In genomic region chr5:3303777-3304176, GRCh38 we compare ENCODE assay signal across 22 cellular contexts.
"Had no signal": no experiment of that assay in that cellular context is flagged by ENCODE, and none has a peak within 500 bp of the region (broad histone marks: within the 10 kb centered on the region; RNA-seq: fewer than 3 reads in every experiment).

No MANE protein-coding gene starts in this region.

- H3K4me1 ChIP-seq: body of pancreas, colonic mucosa, gastrocnemius medialis, prostate gland, tibial artery had no signal

- H3K27me3 Mint-ChIP-seq: activated CD4-positive, alpha-beta memory T cell treated with anti-CD3 and anti-CD28 coated beads, Interleukin-2, amount 10 ng/mL, durations not matched to agents 7 days and 5 days; activated CD8-positive, alpha-beta memory T cell treated with anti-CD3 and anti-CD28 coated beads, Interleukin-2, amount 10 ng/mL, durations not matched to agents 7 days and 5 days; activated T-helper 17 cell treated with anti-CD3 and anti-CD28 coated beads, Interleukin-2, amount 50 U/mL, for 72 hours had no signal

- H3K27me3 ChIP-seq: body of pancreas, colonic mucosa, gastrocnemius medialis, right atrium auricular region had no signal

- H3K27ac ChIP-seq: body of pancreas, colonic mucosa, gastrocnemius medialis, prostate gland, right atrium auricular region, tibial artery had no signal

- H3K36me3 ChIP-seq: colonic mucosa, gastrocnemius medialis, heart right ventricle, prostate gland, right atrium auricular region, tibial artery had no signal

- H3K4me3 ChIP-seq: body of pancreas, colonic mucosa, gastrocnemius medialis, prostate gland, right atrium auricular region, tibial artery had no signal

- H3K4me1 Mint-ChIP-seq: activated CD4-positive, alpha-beta memory T cell treated with anti-CD3 and anti-CD28 coated beads, Interleukin-2, amount 10 ng/mL, durations not matched to agents 7 days and 5 days; activated CD8-positive, alpha-beta memory T cell treated with anti-CD3 and anti-CD28 coated beads, Interleukin-2, amount 10 ng/mL, durations not matched to agents 7 days and 5 days; activated naive CD8-positive, alpha-beta T cell treated with anti-CD3 and anti-CD28 coated beads, Interleukin-2, amount 10 ng/mL, durations not matched to agents 7 days and 5 days; activated T-helper 17 cell treated with anti-CD3 and anti-CD28 coated beads, Interleukin-2, amount 50 U/mL, for 72 hours; immature natural killer cell; T-cell had no signal

- ATAC-seq: activated CD8-positive, alpha-beta memory T cell treated with anti-CD3 and anti-CD28 coated beads, Interleukin-2, amount 10 ng/mL, durations not matched to agents 7 days and 5 days; activated T-helper 17 cell treated with anti-CD3 and anti-CD28 coated beads, Interleukin-2, amount 50 U/mL, for 72 hours; body of pancreas; gastrocnemius medialis; stimulated activated naive CD8-positive, alpha-beta T cell treated with anti-CD3 and anti-CD28 coated beads, Interleukin-15, Interleukin-2, amounts not matched to agents 100 U/mL and 50 U/mL, for 24 hours; T-cell had no signal

- DNase-seq: activated CD4-positive, alpha-beta memory T cell treated with anti-CD3 and anti-CD28 coated beads, Interleukin-2, amount 10 ng/mL, durations not matched to agents 7 days and 5 days; activated CD4-positive, alpha-beta T cell treated with anti-CD3 and anti-CD28 coated beads for 48 hours; activated CD4-positive, CD25-positive, alpha-beta regulatory T cell; activated CD8-positive, alpha-beta memory T cell treated with anti-CD3 and anti-CD28 coated beads, Interleukin-2, amount 10 ng/mL, durations not matched to agents 7 days and 5 days; activated naive CD4-positive, alpha-beta T cell treated with Interleukin-2 at 50 U/mL for 16 hours; activated naive CD8-positive, alpha-beta T cell treated with anti-CD3 and anti-CD28 coated beads, Interleukin-2, amount 10 ng/mL, durations not matched to agents 7 days and 5 days; amygdala; body of pancreas; central memory CD4-positive, alpha-beta T cell; colonic mucosa; gastrocnemius medialis; heart right ventricle; immature natural killer cell; midbrain; stimulated activated naive CD8-positive, alpha-beta T cell treated with anti-CD3 and anti-CD28 coated beads, Interleukin-15, Interleukin-2, amounts not matched to agents 100 U/mL and 50 U/mL, for 24 hours; substantia nigra; T-cell; T-helper 9 cell; tibial artery had no signal

- H3K36me3 Mint-ChIP-seq: activated CD8-positive, alpha-beta memory T cell treated with anti-CD3 and anti-CD28 coated beads, Interleukin-2, amount 10 ng/mL, durations not matched to agents 7 days and 5 days; activated naive CD8-positive, alpha-beta T cell treated with anti-CD3 and anti-CD28 coated beads, Interleukin-2, amount 10 ng/mL, durations not matched to agents 7 days and 5 days; T-cell had no signal

- H3K27ac Mint-ChIP-seq: activated CD4-positive, alpha-beta memory T cell treated with anti-CD3 and anti-CD28 coated beads, Interleukin-2, amount 10 ng/mL, durations not matched to agents 7 days and 5 days; activated CD8-positive, alpha-beta memory T cell treated with anti-CD3 and anti-CD28 coated beads, Interleukin-2, amount 10 ng/mL, durations not matched to agents 7 days and 5 days; activated naive CD8-positive, alpha-beta T cell treated with anti-CD3 and anti-CD28 coated beads, Interleukin-2, amount 10 ng/mL, durations not matched to agents 7 days and 5 days; activated T-helper 17 cell treated with anti-CD3 and anti-CD28 coated beads, Interleukin-2, amount 50 U/mL, for 72 hours; immature natural killer cell; T-cell had no signal

- H3K9me3 ChIP-seq: body of pancreas, colonic mucosa, gastrocnemius medialis, heart right ventricle, prostate gland, right atrium auricular region, tibial artery had no signal

- H3K4me3 Mint-ChIP-seq: activated CD4-positive, alpha-beta memory T cell treated with anti-CD3 and anti-CD28 coated beads, Interleukin-2, amount 10 ng/mL, durations not matched to agents 7 days and 5 days; activated CD8-positive, alpha-beta memory T cell treated with anti-CD3 and anti-CD28 coated beads, Interleukin-2, amount 10 ng/mL, durations not matched to agents 7 days and 5 days; activated naive CD8-positive, alpha-beta T cell treated with anti-CD3 and anti-CD28 coated beads, Interleukin-2, amount 10 ng/mL, durations not matched to agents 7 days and 5 days; activated T-helper 17 cell treated with anti-CD3 and anti-CD28 coated beads, Interleukin-2, amount 50 U/mL, for 72 hours; immature natural killer cell; T-cell had no signal
